ENCODE assay signal across 16 cellular contexts in the genomic region with DNA sequence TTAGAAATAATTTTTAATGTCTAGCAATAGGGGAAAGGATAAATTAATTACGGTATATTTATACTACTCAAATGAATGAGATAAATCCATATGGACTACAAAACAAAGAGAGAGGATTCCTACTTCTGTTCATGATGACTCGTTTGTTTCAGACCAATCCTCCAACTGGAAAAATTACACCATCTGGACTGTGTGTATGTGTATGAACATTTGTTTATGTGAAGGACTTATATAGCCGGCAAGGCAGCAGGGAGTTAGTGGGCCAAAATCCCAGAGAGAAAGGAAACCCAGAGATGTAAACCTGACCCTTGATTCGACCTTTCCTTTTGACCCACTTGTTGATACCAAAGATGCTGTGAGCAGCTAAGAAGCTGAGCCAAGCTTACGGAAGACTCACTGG. TPM values are rescaled to one million over a fixed set of nuclear protein-coding genes. Genes with fewer than 3 reads are reported as not detected.
DNase-seq lines count a peak whose midpoint lies in the region; ATAC-seq, FAIRE-seq and TF ChIP-seq lines count a peak whose summit lies in the region.
"Had no signal": no experiment of that assay in that cellular context is flagged by ENCODE, and none has a peak within 500 bp of the region (broad histone marks: within the 10 kb centered on the region; RNA-seq: fewer than 3 reads in every experiment).

No MANE protein-coding gene starts in this region.

- H3K79me2 ChIP-seq in K562 (ENCODE audit: control insufficient read depth, insufficient read depth, low read length) (no peaks in the 10 kb centered on the region), hepatocyte (no peaks in the 10 kb centered on the region)

- POLR2A ChIA-PET in K562 (lab: Yijun Ruan, JAX): interaction anchor here (1.2 to 2.7 kb wide), 2 partner anchors 12 to 22 kb away, joined by 3 to 7 read pairs; no protein-coding TSS in a partner anchor

- no peak for TF ChIP-seq EP300 in K562 (IDR thresholded peaks at IDR 0.05; ENCODE audit: low read length)

- H3K9ac ChIP-seq in K562 (ENCODE audit: insufficient read depth in 1 of 2, low read depth in 2 of 2, low read length in 2 of 2): no peak overlapping the region

- H3K4me1 ChIP-seq in K562 (replicated peaks in 1 of 2; ENCODE audit: control insufficient read depth in 2 of 2, insufficient read depth in 2 of 2, low read length in 2 of 2) (peaks cover 0 to 11% of the 10 kb centered on the region in 2 experiments; a peak in 3 of 5 replicates), hepatocyte (ENCODE audit: insufficient read depth) (no peaks in the 10 kb centered on the region)

- CTCF ChIA-PET in K562 (lab: Yijun Ruan, JAX; ENCODE audit: low intra/inter-chr PET ratio): no interaction called here

- H3K4me3 ChIP-seq in K562: no peak overlapping the region
- no peak overlapping the region for H3K4me3 ChIP-seq in hepatocyte
- no peak overlapping the region for H3K4me3 ChIP-seq in coronary artery
- H3K4me3 ChIP-seq: SK-N-MC had no signal

- BruUV-seq in K562 (replicated peaks; lab: Mats Ljungman, UMichigan): no TSS peak

- no peaks in the 10 kb centered on the region for H3K9me2 ChIP-seq in hepatocyte (replicated peaks; ENCODE audit: insufficient read depth)

- H3K4me2 ChIP-seq in K562 (ENCODE audit: insufficient read depth, low read length) (no peak overlapping the region), hepatocyte (no peak overlapping the region)

- no peaks in the 10 kb centered on the region for H3K36me3 ChIP-seq in K562 (ENCODE audit: control insufficient read depth, insufficient read depth, low read length)
- no peaks in the 10 kb centered on the region for H3K36me3 ChIP-seq in hepatocyte (replicated peaks; ENCODE audit: insufficient read depth, low read depth)

- FAIRE-seq in A204.1 (lab: Jason Lieb, UNC): peak; percentile 6
- FAIRE-seq in K562 (lab: Jason Lieb, UNC): no peak

- no peak for TF ChIP-seq POLR2A in K562 (conservative IDR thresholded peaks at IDR 0.05)

- no peaks in the 10 kb centered on the region for H3K9me1 ChIP-seq in K562 (ENCODE audit: control insufficient read depth, insufficient read depth, low read length)

- intact Hi-C loops in K562 (cut with micrococcal nuclease): no loop called here

- 66% methylated on average over 5 of the region's 5 CpGs for WGBS in K562 (ENCODE audit: insufficient coverage, low coverage, missing lambda C conversion rate)
- 66% methylated on average over 5 of the region's 5 CpGs for WGBS in hepatocyte (ENCODE audit: low lambda C conversion rate, missing lambda C conversion rate)

- H3K9me3 ChIP-seq in K562 (replicated peaks; ENCODE audit: control insufficient read depth, insufficient read depth, low read depth, low read length) (no peaks in the 10 kb centered on the region), hepatocyte (ENCODE audit: low read depth) (no peaks in the 10 kb centered on the region)

- no peak for TF ChIP-seq RAD21 in K562 (CRISPR knock-in tag; conservative IDR thresholded peaks at IDR 0.05 in 1 of 2, IDR thresholded peaks at IDR 0.05 in 1 of 2)

- ATAC-seq in K562 (no peak), HG02884 (IDR thresholded peaks at IDR 0.05; ENCODE audit: unreplicated experiment) (no peak), GM19328 (IDR thresholded peaks at IDR 0.05; ENCODE audit: unreplicated experiment) (no peak)
- ATAC-seq: Right ventricle myocardium inferior had no signal

- H3K27me3 ChIP-seq in K562 (ENCODE audit: control insufficient read depth in 2 of 2, insufficient read depth in 2 of 2, low read length in 2 of 2) (no peaks in the 10 kb centered on the region), hepatocyte (no peaks in the 10 kb centered on the region)

- peak; percentile 34 for DNase-seq in HCEC 1CT
- no peak for DNase-seq in K562 (ENCODE audit: extremely low read depth in 1 of 4, low spot score in 3 of 4)
- DNase-seq in hepatocyte (ENCODE audit: low spot score): no peak
- no peak for DNase-seq in activated effector memory CD4-positive, alpha-beta T cell treated with anti-CD3 and anti-CD28 coated beads, Interleukin-2, amount 50 U/mL, for 16 hours
- no peak for DNase-seq in coronary artery (ENCODE audit: low spot score)
- DNase-seq: AML-193, Karpas-422, NCI-H2029 treated with DMSO at 0.1 percent for 48 hours, NCI-H774 had no signal

- TF ChIP-seq CTCF in K562 (IDR thresholded peaks at IDR 0.05 in 2 of 3, conservative IDR thresholded peaks at IDR 0.05 in 1 of 3; ENCODE audit: insufficient read depth in 2 of 3, low read depth in 1 of 3, low read length in 3 of 3) (no peak), hepatocyte (IDR thresholded peaks at IDR 0.05; ENCODE audit: poor library complexity) (no peak), coronary artery (IDR thresholded peaks at IDR 0.05) (no peak)

- H4K20me1 ChIP-seq in K562 (replicated peaks; ENCODE audit: control insufficient read depth, insufficient read depth, low read length) (no peaks in the 10 kb centered on the region), hepatocyte (ENCODE audit: insufficient read depth, poor library complexity, severe bottlenecking) (no peaks in the 10 kb centered on the region)

- peak overlapping the region; percentile 22; the same call in 1 of the 2 replicates for H2AFZ ChIP-seq in K562 (ENCODE audit: low read depth, low read length)
- no peak overlapping the region for H2AFZ ChIP-seq in hepatocyte

- H3K27ac ChIP-seq in K562 (ENCODE audit: extremely low read depth, low read depth, low read length): no peak overlapping the region; the same call in 2 of the 3 replicates
- H3K27ac ChIP-seq in hepatocyte: peak overlapping the region; percentile 17
- no peak overlapping the region for H3K27ac ChIP-seq in coronary artery

- in situ Hi-C loops in K562 (cut with MboI): no loop called here

TF ChIP-seq in K562, 482 proteins besides CTCF, POLR2A, EP300 and RAD21 (continues in another document):
- TF ChIP-seq, protein P1, sequence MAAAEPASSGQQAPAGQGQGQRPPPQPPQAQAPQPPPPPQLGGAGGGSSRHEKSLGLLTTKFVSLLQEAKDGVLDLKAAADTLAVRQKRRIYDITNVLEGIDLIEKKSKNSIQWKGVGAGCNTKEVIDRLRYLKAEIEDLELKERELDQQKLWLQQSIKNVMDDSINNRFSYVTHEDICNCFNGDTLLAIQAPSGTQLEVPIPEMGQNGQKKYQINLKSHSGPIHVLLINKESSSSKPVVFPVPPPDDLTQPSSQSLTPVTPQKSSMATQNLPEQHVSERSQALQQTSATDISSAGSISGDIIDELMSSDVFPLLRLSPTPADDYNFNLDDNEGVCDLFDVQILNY (CRISPR knock-in tag; IDR thresholded peaks at IDR 0.05): no peak
- TF ChIP-seq FOXK1 (CRISPR knock-in tag; IDR thresholded peaks at IDR 0.05; ENCODE audit: borderline replicate concordance): no peak
- no peak for TF ChIP-seq KLF13 (tag; IDR thresholded peaks at IDR 0.05; ENCODE audit: borderline replicate concordance, low read depth)
- no peak for TF ChIP-seq NR2C2 (CRISPR knock-in tag; IDR thresholded peaks at IDR 0.05)
- no peak for TF ChIP-seq NR2C2 (tag; IDR thresholded peaks at IDR 0.05)

RNA-seq across cellular contexts. Expression of gene PDE6A, which starts 20.1 kb away (rescaled TPM):
- not detected in 2 replicates for total RNA-seq in K562 (2011; cell fraction: chromatin; rRNA removed; ENCODE audit: low replicate concordance)
- not detected in 2 replicates for total RNA-seq in K562 (2011; cell fraction: nucleolus; rRNA removed)
- 0.23 TPM in 1 of 2 replicates, not detected in the other for total RNA-seq in K562 (2011; cell fraction: nucleoplasm; rRNA removed)
- total RNA-seq in K562 (2014; rRNA removed) (not detected in 2 replicates), K562 (2014; rRNA removed; fragmentation: Illumina TruSeq; extraction: Trizol) (not detected in 2 replicates), K562 (2015; rRNA removed; fragmentation: Illumina TruSeq; extraction: Trizol) (0.04 TPM in 2 replicates), K562 (2021) (not detected in 2 replicates), hepatocyte (3.6 and 4.6 TPM in 2 replicates)
- polyA plus RNA-seq in K562 (2011; rRNA removed) (not detected in 2 replicates), K562 (2014; fragmentation: Illumina TruSeq; extraction: Trizol) (0.03 TPM in 1 of 2 replicates, not detected in the other), K562 (2014; fragmentation: Nextera tagmentation; extraction: Ambion mirVana) (under 1 TPM in 1 of 2 experiments, not detected in 1; 0.01 TPM), K562 (2014; rRNA removed) (0.01 TPM in 1 of 2 replicates, not detected in the other), hepatocyte (3.7 and 3.9 TPM in 2 replicates)
- 0.03 TPM in 1 of 2 replicates, not detected in the other for polyA plus RNA-seq in K562 (2011; cell fraction: cytosol; rRNA removed)
- not detected in 2 replicates for polyA plus RNA-seq in K562 (2011; cell fraction: nucleus; rRNA removed)
- 0.04 and 0.05 TPM in 2 replicates for polyA plus RNA-seq in K562 (2012)
- not detected in 2 replicates for polyA minus RNA-seq in K562 (2011; rRNA and poly(A)+ RNA removed)
- not detected in 2 replicates for polyA minus RNA-seq in K562 (2011; cell fraction: cytosol; rRNA and poly(A)+ RNA removed)
- polyA minus RNA-seq in K562 (2011; cell fraction: nucleus; rRNA and poly(A)+ RNA removed): not detected in 2 replicates
- total RNA-seq: Daoy had no signal
- polyA plus RNA-seq: CD14-positive monocyte had no signal

RNA-seq across cellular contexts. Expression of gene SLC26A2, which starts 36.1 kb away (rescaled TPM):
- 6.6 and 7.6 TPM in 2 replicates for total RNA-seq in K562 (2011; cell fraction: chromatin; rRNA removed; ENCODE audit: low replicate concordance)
- 4.6 and 5.3 TPM in 2 replicates for total RNA-seq in K562 (2011; cell fraction: nucleolus; rRNA removed)
- total RNA-seq in K562 (2011; cell fraction: nucleoplasm; rRNA removed): 6.6 and 9.2 TPM in 2 replicates
- total RNA-seq in K562 (2014; rRNA removed) (3.1 and 3.6 TPM in 2 replicates), K562 (2014; rRNA removed; fragmentation: Illumina TruSeq; extraction: Trizol) (4.3 and 5.6 TPM in 2 replicates), K562 (2015; rRNA removed; fragmentation: Illumina TruSeq; extraction: Trizol) (5.8 and 6.3 TPM in 2 replicates), K562 (2021) (4.1 and 4.9 TPM in 2 replicates), hepatocyte (160 TPM in 2 replicates)
- polyA plus RNA-seq in K562 (2011; rRNA removed) (4.7 and 4.9 TPM in 2 replicates), K562 (2014; fragmentation: Illumina TruSeq; extraction: Trizol) (3.3 and 3.5 TPM in 2 replicates), K562 (2014; fragmentation: Nextera tagmentation; extraction: Ambion mirVana) (1 to 10 TPM; 1.1 to 2.0 TPM), K562 (2014; rRNA removed) (2.6 TPM in 2 replicates), hepatocyte (33.7 and 45.7 TPM in 2 replicates)
- 1.2 and 3.2 TPM in 2 replicates for polyA plus RNA-seq in K562 (2011; cell fraction: cytosol; rRNA removed)
- 1.7 and 3.6 TPM in 2 replicates for polyA plus RNA-seq in K562 (2011; cell fraction: nucleus; rRNA removed)
- 2.9 and 4.4 TPM in 2 replicates for polyA plus RNA-seq in K562 (2012)
- polyA minus RNA-seq in K562 (2011; rRNA and poly(A)+ RNA removed): 13.8 and 13.9 TPM in 2 replicates
- polyA minus RNA-seq in K562 (2011; cell fraction: cytosol; rRNA and poly(A)+ RNA removed): 4.2 and 6.2 TPM in 2 replicates
- polyA minus RNA-seq in K562 (2011; cell fraction: nucleus; rRNA and poly(A)+ RNA removed): 1.9 and 4.0 TPM in 2 replicates

Comparison
In these comparisons a context has a peak if more than half of its experiments do, and no peak if none do; other contexts are left out.
1. RNA of gene SLC26A2, which starts 36.1 kb away (total RNA-seq): 160 TPM in hepatocyte; 3.1 to 9.2 TPM in K562; every median in the first group is over 10 times any median in the second.